1 cellular context compared by ENCODE assay signal in genomic region chr6:3259491-3259958, GRCh38.
TF ChIP-seq lines count a peak whose summit lies in the region.

No MANE protein-coding gene starts in this region.

TF ChIP-seq in K562, 482 proteins besides CTCF, POLR2A, EP300 and RAD21 (continued from another document):
- TF ChIP-seq SFPQ (IDR thresholded peaks at IDR 0.05; ENCODE audit: low read depth, low read length), result no peak
- peak; percentile 81 for TF ChIP-seq HDAC2 (IDR thresholded peaks at IDR 0.05)
- 0 out of 3 replicates have a peak, but pooled peaks of 1 of the 2 experiments have one; percentile 21 for TF ChIP-seq CBX3 (IDR thresholded peaks at IDR 0.05; ENCODE audit: borderline replicate concordance in 1 of 2, low read length in 2 of 2)
- no peak for TF ChIP-seq ZNF561 (CRISPR knock-in tag; conservative IDR thresholded peaks at IDR 0.05)
- no peak for TF ChIP-seq ZFP91 (CRISPR knock-in tag; IDR thresholded peaks at IDR 0.05)
- TF ChIP-seq KLF13 (tag; IDR thresholded peaks at IDR 0.05; ENCODE audit: borderline replicate concordance, low read depth), result no peak
- no peak for TF ChIP-seq ZFP30 (CRISPR knock-in tag; IDR thresholded peaks at IDR 0.05; ENCODE audit: borderline replicate concordance)
- no peak for TF ChIP-seq CREB1 (IDR thresholded peaks at IDR 0.05)
- peak; percentile 45; the same call in 1 of the 2 replicates for TF ChIP-seq CREB1 (CRISPR knock-in tag; IDR thresholded peaks at IDR 0.05)
- no peak for TF ChIP-seq KDM4B (IDR thresholded peaks at IDR 0.05; ENCODE audit: borderline replicate concordance in 2 of 2, low read depth in 1 of 2)
- TF ChIP-seq FOXO4 (CRISPR knock-in tag; IDR thresholded peaks at IDR 0.05), result no peak; the same call in 1 of the 2 replicates
- no peak for TF ChIP-seq ATF6 (CRISPR knock-in tag; IDR thresholded peaks at IDR 0.05)
- TF ChIP-seq GABPB2 (CRISPR knock-in tag; conservative IDR thresholded peaks at IDR 0.05), result no peak
- no peak for TF ChIP-seq HDAC8 (tag; IDR thresholded peaks at IDR 0.05)
- 0 out of 4 replicates have a peak, but pooled peaks of 1 of the 2 experiments have one; percentile 46 for TF ChIP-seq SIN3A (IDR thresholded peaks at IDR 0.05; ENCODE audit: borderline replicate concordance in 2 of 2, control insufficient read depth in 1 of 2, low read depth in 2 of 2, low read length in 2 of 2)
- no peak for TF ChIP-seq SAFB2 (IDR thresholded peaks at IDR 0.05; ENCODE audit: borderline replicate concordance, low read depth, low read length, severe bottlenecking)
- TF ChIP-seq BHLHE40 (IDR thresholded peaks at IDR 0.05; ENCODE audit: low read length), result no peak
- no peak for TF ChIP-seq ZNF79 (CRISPR knock-in tag; IDR thresholded peaks at IDR 0.05; ENCODE audit: low read depth)
- peak; percentile 80; the same call in 1 of the 2 replicates for TF ChIP-seq AFF4 (CRISPR knock-in tag; IDR thresholded peaks at IDR 0.05)
